Comparison of ENCODE assay signal across 8 cellular contexts in the genomic region with DNA sequence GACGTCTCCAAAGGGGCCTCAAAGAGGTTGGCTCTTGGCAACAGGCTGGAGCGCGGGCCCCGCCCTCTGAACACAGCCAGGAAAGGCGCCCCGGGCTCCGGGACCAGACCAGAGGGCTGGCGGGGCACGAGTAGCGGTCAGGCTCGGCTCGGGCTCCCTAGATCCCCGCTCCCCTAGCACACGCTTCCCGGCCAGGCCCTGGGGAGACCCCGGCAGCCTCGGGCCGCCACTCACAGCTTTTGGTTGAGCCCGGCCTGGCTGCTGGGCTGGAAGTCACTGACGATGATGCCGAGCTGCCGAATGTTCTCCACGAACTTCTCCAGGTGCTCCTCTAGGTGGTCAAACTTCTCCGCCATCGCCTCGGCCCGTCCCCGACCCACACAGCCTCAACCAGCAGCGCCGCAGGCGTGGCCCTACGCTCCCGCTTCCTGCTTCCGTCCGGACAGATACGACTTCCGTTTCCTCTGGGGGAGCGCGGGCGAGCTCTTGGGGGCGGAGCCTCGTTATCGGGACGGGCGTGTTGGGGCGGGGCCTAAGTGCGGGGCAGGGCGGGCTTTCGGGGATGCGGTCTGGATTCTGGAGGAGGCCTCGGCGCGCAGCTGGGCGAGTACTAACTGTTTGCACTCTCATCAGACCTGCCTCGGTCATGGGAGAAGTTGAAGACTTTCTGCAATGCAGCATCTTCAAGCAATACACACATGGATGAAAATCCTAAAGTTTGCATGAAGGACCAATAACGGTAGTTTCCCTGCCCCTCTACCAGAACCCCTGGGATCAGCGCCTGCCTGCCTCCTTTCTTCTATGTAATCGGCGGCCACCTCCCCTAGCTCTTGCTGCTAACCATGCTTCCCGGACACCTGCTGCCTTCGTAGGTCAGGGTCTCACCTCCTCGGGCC. TPM values are rescaled to one million over a fixed set of nuclear protein-coding genes. Genes with fewer than 3 reads are reported as not detected.
DNase-seq lines count a peak whose midpoint lies in the region; ATAC-seq, FAIRE-seq and TF ChIP-seq lines count a peak whose summit lies in the region.

A gene with protein sequence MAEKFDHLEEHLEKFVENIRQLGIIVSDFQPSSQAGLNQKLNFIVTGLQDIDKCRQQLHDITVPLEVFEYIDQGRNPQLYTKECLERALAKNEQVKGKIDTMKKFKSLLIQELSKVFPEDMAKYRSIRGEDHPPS (minus strand): TSS at position 420 of the 896 bp plus-strand sequence. CDS start 64 bp downstream, at position 356.

- peak within 1 kb of the TSS in 1 of 2 donors; percentile 17 for H3K27ac ChIP-seq in kidney (ENCODE audit: low read depth in 2 of 2, low read length in 2 of 2)

- no peak for FAIRE-seq in kidney (lab: Jason Lieb, UNC)

- no peaks in the 10 kb centered on the region for H3K9me3 ChIP-seq in kidney (ENCODE audit: control insufficient read depth in 1 of 2, low read length in 2 of 2)

- ATAC-seq in GM19035 (IDR thresholded peaks at IDR 0.05; ENCODE audit: unreplicated experiment) (peak; percentile 97), HG03354 (IDR thresholded peaks at IDR 0.05; ENCODE audit: poor library complexity, severe bottlenecking, unreplicated experiment) (peak; percentile 98)
- ATAC-seq in activated CD4-positive, CD25-positive, alpha-beta regulatory T cell treated with anti-CD3 and anti-CD28 coated beads, Interleukin-2, amount 50 U/mL, for 24 hours, result peak; percentile 97 to 98

- H3K36me3 ChIP-seq in kidney (ENCODE audit: control insufficient read depth in 1 of 2, insufficient read depth in 2 of 2, low read length in 2 of 2), result peaks cover 15 to 19% of the 10 kb centered on the region in 2 donors

- peak within 1 kb of the TSS; percentile 90 to 95 for H3K4me3 ChIP-seq in kidney (ENCODE audit: low read length in 2 of 2)

- TF ChIP-seq CTCF in AG09319 (IDR thresholded peaks at IDR 0.05; ENCODE audit: low read depth, low read length) (no peak), kidney (IDR thresholded peaks at IDR 0.05; ENCODE audit: borderline replicate concordance, extremely low read depth, insufficient read depth) (no peak)

- DNase-seq in AG09319 (ENCODE audit: extremely low read depth, low read depth) (peak; percentile 80), NCI-H446 treated with DMSO at 0.1 percent for 48 hours (lab: John Stamatoyannopoulos, UW) (peak; percentile 87), cerebellar cortex (ENCODE audit: low spot score) (peak; percentile 92), kidney (peak; percentile 98)
- DNase-seq in stimulated activated CD4-positive, alpha-beta T cell treated with anti-CD3 and anti-CD28 coated beads, Interleukin-15, amount 100 ng/mL, for 24 hours, result peak; percentile 98

- H3K4me1 ChIP-seq in kidney (ENCODE audit: control insufficient read depth in 1 of 2, insufficient read depth in 1 of 2, low read depth in 1 of 2, low read length in 2 of 2), result peaks cover 5 to 8% of the 10 kb centered on the region in 2 donors

- H3K9ac ChIP-seq in kidney (ENCODE audit: low read length in 2 of 2), result peak within 1 kb of the TSS; percentile 68 to 80

- intact Hi-C loops in kidney (cut with DNase I), result no loop called here

RNA-seq across cellular contexts. Expression of the gene that starts here (rescaled TPM):
- 32.3 TPM for total RNA-seq in kidney
- polyA plus RNA-seq in kidney (ENCODE audit: insufficient read depth, low read depth, low replicate concordance), result 25.9 TPM
